In the genomic region with DNA sequence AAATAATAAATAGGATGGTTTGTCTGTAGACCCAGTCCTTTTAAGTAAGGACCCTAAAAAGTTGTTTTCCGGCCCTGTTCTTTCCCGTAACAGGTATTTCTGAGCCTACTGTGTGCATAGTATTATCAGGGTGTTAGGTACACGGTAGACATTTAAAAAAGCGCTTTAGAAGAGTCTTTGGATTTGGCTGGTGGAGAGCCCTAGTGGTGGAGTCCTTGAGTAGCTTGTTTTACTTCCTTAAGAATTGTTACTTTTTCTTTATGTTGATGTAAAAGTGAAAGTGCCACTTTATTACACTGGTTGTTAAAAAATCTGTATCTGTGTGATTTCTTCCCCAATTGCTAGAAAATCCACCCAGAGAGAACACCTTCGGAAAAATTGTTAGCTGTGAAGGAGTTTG, we compare ENCODE assay signal across 12 cellular contexts. TPM values are rescaled to one million over a fixed set of nuclear protein-coding genes. Genes with fewer than 3 reads are reported as not detected.
DNase-seq lines count a peak whose midpoint lies in the region; ATAC-seq and TF ChIP-seq lines count a peak whose summit lies in the region.
"Had no signal": no experiment of that assay in that cellular context is flagged by ENCODE, and none has a peak within 500 bp of the region (broad histone marks: within the 10 kb centered on the region; RNA-seq: fewer than 3 reads in every experiment).

No MANE protein-coding gene starts in this region.

- H4K20me1 ChIP-seq in neural progenitor cell (ENCODE audit: low read depth), result no peaks in the 10 kb centered on the region

- H2AFZ ChIP-seq in neural progenitor cell (replicated peaks), result no peak overlapping the region

- H3K36me3 Mint-ChIP-seq in endodermal cell (ENCODE audit: low read depth), result peaks cover 22% of the 10 kb centered on the region
- H3K36me3 Mint-ChIP-seq in neural progenitor cell, result peaks cover 15% of the 10 kb centered on the region
- peaks cover 16% of the 10 kb centered on the region for H3K36me3 Mint-ChIP-seq in activated CD4-positive, alpha-beta T cell treated with anti-CD3 and anti-CD28 coated beads, Interleukin-2, amount 10 ng/mL, durations not matched to agents 7 days and 5 days (ENCODE audit: low read depth)

- H3K9me3 ChIP-seq in endodermal cell (ENCODE audit: control insufficient read depth, low read length) (no peaks in the 10 kb centered on the region), neural progenitor cell (ENCODE audit: low read depth) (no peaks in the 10 kb centered on the region)
- H3K9me3 ChIP-seq: SK-N-SH, tibial nerve had no signal

- H3K4me3 ChIP-seq in endodermal cell (ENCODE audit: low read length) (no peak overlapping the region), neural progenitor cell (no peak overlapping the region)
- H3K4me3 ChIP-seq: tibial nerve had no signal

- H3K27ac Mint-ChIP-seq in endodermal cell, result peak overlapping the region; percentile 69
- H3K27ac Mint-ChIP-seq in neural progenitor cell, result no peak overlapping the region
- no peak overlapping the region for H3K27ac Mint-ChIP-seq in activated CD4-positive, alpha-beta T cell treated with anti-CD3 and anti-CD28 coated beads, Interleukin-2, amount 10 ng/mL, durations not matched to agents 7 days and 5 days

- H3K9ac ChIP-seq in endodermal cell (ENCODE audit: extremely low read depth, low read length, poor library complexity, severe bottlenecking) (no peak overlapping the region), neural progenitor cell (no peak overlapping the region)
- H3K9ac ChIP-seq: SK-N-SH had no signal

- ATAC-seq in GM19395 (IDR thresholded peaks at IDR 0.05; ENCODE audit: unreplicated experiment), result no peak
- ATAC-seq: naive thymus-derived CD4-positive, alpha-beta T cell had no signal

- POLR2A ChIA-PET in activated CD4-positive, alpha-beta T cell treated with anti-CD3 and anti-CD28 coated beads, Interleukin-2, amount 10 ng/mL, durations not matched to agents 7 days and 5 days (lab: Charles Lee), result no interaction called here

- H3K27me3 ChIP-seq in endodermal cell (ENCODE audit: control insufficient read depth, insufficient read depth, low read length, poor library complexity, severe bottlenecking) (no peaks in the 10 kb centered on the region), neural progenitor cell (peaks cover 18% of the 10 kb centered on the region)
- H3K27me3 ChIP-seq: tibial nerve had no signal

- peak overlapping the region; percentile 30 for H3K27ac ChIP-seq in endodermal cell (ENCODE audit: low read depth, low read length)
- no peak overlapping the region for H3K27ac ChIP-seq in neural progenitor cell
- H3K27ac ChIP-seq: tibial nerve had no signal

- H3K4me1 Mint-ChIP-seq in endodermal cell (peaks cover 24% of the 10 kb centered on the region), neural progenitor cell (peaks cover 38% of the 10 kb centered on the region)
- H3K4me1 Mint-ChIP-seq in activated CD4-positive, alpha-beta T cell treated with anti-CD3 and anti-CD28 coated beads, Interleukin-2, amount 10 ng/mL, durations not matched to agents 7 days and 5 days, result peaks cover 5% of the 10 kb centered on the region

- TF ChIP-seq CTCF in GM12872 (IDR thresholded peaks at IDR 0.05; ENCODE audit: insufficient read depth, low read depth, low read length), result 0 out of 3 replicates have a peak, but pooled peaks have one; percentile 5
- TF ChIP-seq CTCF in LNCAP (IDR thresholded peaks at IDR 0.05), result 0 out of 2 replicates have a peak, but pooled peaks have one; percentile 9
- TF ChIP-seq CTCF in endodermal cell (conservative IDR thresholded peaks at IDR 0.05), result peak; percentile 70
- TF ChIP-seq CTCF in neural progenitor cell (IDR thresholded peaks at IDR 0.05), result peak; percentile 40

- CTCF ChIA-PET in activated CD4-positive, alpha-beta T cell treated with anti-CD3 and anti-CD28 coated beads, Interleukin-2, amount 10 ng/mL, durations not matched to agents 7 days and 5 days (lab: Charles Lee), result interaction anchor here (1.1 to 3.0 kb wide), 6 partner anchors 10 to 56 kb away, joined by 4 to 14 read pairs (median 8); no protein-coding TSS in a partner anchor

- WGBS in endodermal cell (ENCODE audit: insufficient coverage in 1 of 2, insufficient read length in 1 of 2), 2 experiments, result 57 to 58% methylated on average over 5 of the region's 5 CpGs

- H3K27me3 Mint-ChIP-seq in endodermal cell (ENCODE audit: insufficient read depth) (peaks cover 7% of the 10 kb centered on the region), neural progenitor cell (ENCODE audit: insufficient read depth, low read depth) (peaks cover 3% of the 10 kb centered on the region)
- H3K27me3 Mint-ChIP-seq in activated CD4-positive, alpha-beta T cell treated with anti-CD3 and anti-CD28 coated beads, Interleukin-2, amount 10 ng/mL, durations not matched to agents 7 days and 5 days, result no peaks in the 10 kb centered on the region
- H3K27me3 Mint-ChIP-seq: naive thymus-derived CD4-positive, alpha-beta T cell had no signal

- H3K4me2 ChIP-seq in neural progenitor cell, result peak overlapping the region; percentile 15
- H3K4me2 ChIP-seq: SK-N-SH had no signal

- no peaks in the 10 kb centered on the region for H3F3A ChIP-seq in neural progenitor cell (ENCODE audit: low read depth)

- H3K9me3 Mint-ChIP-seq in endodermal cell (no peaks in the 10 kb centered on the region), neural progenitor cell (no peaks in the 10 kb centered on the region)
- no peaks in the 10 kb centered on the region for H3K9me3 Mint-ChIP-seq in activated CD4-positive, alpha-beta T cell treated with anti-CD3 and anti-CD28 coated beads, Interleukin-2, amount 10 ng/mL, durations not matched to agents 7 days and 5 days
- H3K9me3 Mint-ChIP-seq: naive thymus-derived CD4-positive, alpha-beta T cell had no signal

- no peak for DNase-seq in endodermal cell
- DNase-seq in neural progenitor cell (ENCODE audit: low spot score), result no peak
- no peak for DNase-seq in NCI-H187 treated with DMSO at 0.1 percent for 48 hours (lab: John Stamatoyannopoulos, UW)
- DNase-seq in AG20443 (ENCODE audit: low spot score), result no peak
- no peak for DNase-seq in activated CD4-positive, alpha-beta T cell treated with anti-CD3 and anti-CD28 coated beads, Interleukin-2, amount 10 ng/mL, durations not matched to agents 7 days and 5 days
- DNase-seq: C1 segment of cervical spinal cord; naive thymus-derived CD4-positive, alpha-beta T cell; SK-N-SH had no signal

- no peak overlapping the region for H3K4me3 Mint-ChIP-seq in endodermal cell
- H3K4me3 Mint-ChIP-seq in neural progenitor cell, result no peak overlapping the region
- H3K4me3 Mint-ChIP-seq in activated CD4-positive, alpha-beta T cell treated with anti-CD3 and anti-CD28 coated beads, Interleukin-2, amount 10 ng/mL, durations not matched to agents 7 days and 5 days, result no peak overlapping the region
- H3K4me3 Mint-ChIP-seq: naive thymus-derived CD4-positive, alpha-beta T cell had no signal

- H3K36me3 ChIP-seq in endodermal cell (ENCODE audit: control insufficient read depth, insufficient read depth, low read length) (peaks cover 39% of the 10 kb centered on the region), neural progenitor cell (no peaks in the 10 kb centered on the region)

- H3K79me2 ChIP-seq in neural progenitor cell (ENCODE audit: low read depth), result no peaks in the 10 kb centered on the region

- H3K4me1 ChIP-seq in endodermal cell (ENCODE audit: control insufficient read depth, insufficient read depth, low read length) (peaks cover 8% of the 10 kb centered on the region), neural progenitor cell (peaks cover 28% of the 10 kb centered on the region)
- H3K4me1 ChIP-seq: tibial nerve had no signal

RNA-seq across cellular contexts. Expression of a gene that starts 36.8 kb away (rescaled TPM):
- total RNA-seq in endodermal cell (10 to 100 TPM; 13.8 to 22.4 TPM), neural progenitor cell (ENCODE audit: low replicate concordance) (18.9 and 20.5 TPM in 2 replicates)
- 29.6 TPM for polyA plus RNA-seq in endodermal cell (2013, experiment 1 of 2)
- polyA plus RNA-seq in endodermal cell (2013, experiment 2 of 2), result 24.9 TPM
- 10 to 100 TPM; 39.6 to 41.3 TPM for total RNA-seq in activated CD4-positive, alpha-beta T cell treated with anti-CD3 and anti-CD28 coated beads, Interleukin-2, amount 10 ng/mL, durations not matched to agents 7 days and 5 days

Comparison
In these comparisons a context has a peak if more than half of its experiments do, and no peak if none do; other contexts are left out.
1. CTCF ChIP-seq: peak in every context shown above with its lines; median percentile 70 in endodermal cell; 40 in neural progenitor cell; 9 in LNCAP; 5 in GM12872.